Comparison of ENCODE assay signal across 20 cellular contexts in the genomic region with DNA sequence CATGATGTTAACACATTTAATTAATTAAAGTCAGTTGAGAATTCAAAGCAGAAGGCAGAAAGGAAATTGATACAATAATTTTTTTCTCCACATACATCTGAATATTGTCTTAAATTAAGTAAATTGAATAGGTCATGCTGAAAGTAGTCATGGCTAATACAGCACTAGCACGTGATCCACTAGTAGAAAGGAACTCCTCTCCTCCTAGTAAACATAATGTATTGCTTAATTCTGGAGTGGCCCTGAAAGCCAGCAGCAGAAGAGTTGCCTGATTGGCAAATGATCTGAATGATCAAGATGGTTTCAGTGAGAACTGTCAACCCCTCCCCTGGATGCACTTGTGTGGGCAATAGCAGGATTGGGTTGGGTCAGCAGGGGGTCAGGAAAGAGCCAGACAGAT.
A peak's percentile ranks its signal among the peaks of the same experiment; 100 is the strongest.
DNase-seq lines count a peak whose midpoint lies in the region; ATAC-seq and TF ChIP-seq lines count a peak whose summit lies in the region.
"Had no signal": no experiment of that assay in that cellular context is flagged by ENCODE, and none has a peak within 500 bp of the region (broad histone marks: within the 10 kb centered on the region; RNA-seq: fewer than 3 reads in every experiment).

No MANE protein-coding gene starts in this region.

- H3K27ac ChIP-seq in breast epithelium: no peak overlapping the region
- peak overlapping the region; percentile 42 for H3K27ac ChIP-seq in vagina
- H3K27ac ChIP-seq in thyroid gland: no peak overlapping the region
- H3K27ac ChIP-seq in body of pancreas: no peak overlapping the region
- H3K27ac ChIP-seq: BLaER1, KMS-11 had no signal

- H3K9me3 Mint-ChIP-seq in MCF 10A (ENCODE audit: unreplicated experiment): no peaks in the 10 kb centered on the region

- H3K27me3 Mint-ChIP-seq in MCF 10A (ENCODE audit: insufficient read depth, unreplicated experiment): no peaks in the 10 kb centered on the region

- H3K27me3 ChIP-seq in breast epithelium: no peaks in the 10 kb centered on the region
- no peaks in the 10 kb centered on the region for H3K27me3 ChIP-seq in vagina
- H3K27me3 ChIP-seq in thyroid gland: no peaks in the 10 kb centered on the region
- H3K27me3 ChIP-seq in body of pancreas: no peaks in the 10 kb centered on the region
- H3K27me3 ChIP-seq: BLaER1 had no signal

- H3K36me3 ChIP-seq in breast epithelium (no peaks in the 10 kb centered on the region), vagina (no peaks in the 10 kb centered on the region), thyroid gland (no peaks in the 10 kb centered on the region), body of pancreas (replicated peaks in 1 of 2; ENCODE audit: insufficient read depth in 1 of 2, low read depth in 2 of 2) (no peaks in the 10 kb centered on the region)
- H3K36me3 ChIP-seq: BLaER1 had no signal

- intact Hi-C loops in MCF 10A (cut with micrococcal nuclease) (no loop called here), breast epithelium (cut with DNase I; ENCODE audit: low total_unique reads) (no loop called here), vagina (cut with DNase I) (no loop called here), thyroid gland (cut with DNase I) (no loop called here), body of pancreas (cut with DNase I) (no loop called here)

- TF ChIP-seq CTCF in MCF 10A (IDR thresholded peaks at IDR 0.05; ENCODE audit: unreplicated experiment): no peak
- no peak for TF ChIP-seq CTCF in breast epithelium (IDR thresholded peaks at IDR 0.05)
- no peak for TF ChIP-seq CTCF in vagina (IDR thresholded peaks at IDR 0.05)
- TF ChIP-seq CTCF in thyroid gland (IDR thresholded peaks at IDR 0.05): no peak
- no peak for TF ChIP-seq CTCF in body of pancreas (IDR thresholded peaks at IDR 0.05)

- no peak overlapping the region for H3K27ac Mint-ChIP-seq in MCF 10A (ENCODE audit: low read depth, unreplicated experiment)
- H3K27ac Mint-ChIP-seq: CD8-positive, alpha-beta T cell had no signal

- H3K36me3 Mint-ChIP-seq in MCF 10A (ENCODE audit: insufficient read depth, unreplicated experiment): no peaks in the 10 kb centered on the region
- H3K36me3 Mint-ChIP-seq: CD8-positive, alpha-beta T cell had no signal

- no peak overlapping the region for H3K4me3 ChIP-seq in breast epithelium
- no peak overlapping the region for H3K4me3 ChIP-seq in vagina
- H3K4me3 ChIP-seq in thyroid gland (replicated peaks in 1 of 3): no peak overlapping the region
- no peak overlapping the region for H3K4me3 ChIP-seq in body of pancreas
- H3K4me3 ChIP-seq: BLaER1 had no signal

- CTCF ChIA-PET in MCF 10A (lab: Yijun Ruan, JAX): interaction anchor here (0.6 kb wide), 1 partner anchor 169 kb away, joined by 4 read pairs; no protein-coding TSS in a partner anchor

- WGBS in thyroid gland, 2 donors: 64 to 78% methylated on average over 1 of the region's 1 CpG
- WGBS in body of pancreas, 2 donors: 43 to 64% methylated on average over 1 of the region's 1 CpG

- POLR2A ChIA-PET in MCF 10A (lab: Yijun Ruan, JAX): no interaction called here

- H3K4me3 Mint-ChIP-seq in MCF 10A (ENCODE audit: unreplicated experiment): no peak overlapping the region
- H3K4me3 Mint-ChIP-seq: CD8-positive, alpha-beta T cell had no signal

- no peak for ATAC-seq in body of pancreas
- ATAC-seq: CD8-positive, alpha-beta T cell; HepG2; PC-3 had no signal

- no peak for TF ChIP-seq POLR2A in breast epithelium (IDR thresholded peaks at IDR 0.05)
- TF ChIP-seq POLR2A in vagina (IDR thresholded peaks at IDR 0.05): no peak
- TF ChIP-seq POLR2A in thyroid gland (IDR thresholded peaks at IDR 0.05): no peak
- TF ChIP-seq POLR2A in body of pancreas (IDR thresholded peaks at IDR 0.05): no peak

- BruUV-seq in MCF 10A (replicated peaks; lab: Mats Ljungman, UMichigan): no TSS peak

- H3K4me1 Mint-ChIP-seq in MCF 10A (ENCODE audit: insufficient read depth, unreplicated experiment): peaks cover 4% of the 10 kb centered on the region

- no peaks in the 10 kb centered on the region for H3K4me1 ChIP-seq in breast epithelium
- H3K4me1 ChIP-seq in vagina: no peaks in the 10 kb centered on the region
- no peaks in the 10 kb centered on the region for H3K4me1 ChIP-seq in thyroid gland
- no peaks in the 10 kb centered on the region for H3K4me1 ChIP-seq in body of pancreas
- H3K4me1 ChIP-seq: BLaER1 had no signal

- DNase-seq in MCF 10A (ENCODE audit: unreplicated experiment): peak; percentile 8
- no peak for DNase-seq in breast epithelium (ENCODE audit: low spot score in 2 of 2)
- DNase-seq in HuH-7 (ENCODE audit: low spot score): peak; percentile 12
- DNase-seq in fibroblast of gingiva (ENCODE audit: low read depth): peak; percentile 35
- DNase-seq in vagina (ENCODE audit: extremely low spot score in 2 of 2): no peak
- no peak for DNase-seq in NCI-H510A treated with DMSO at 0.1 percent for 48 hours (lab: John Stamatoyannopoulos, UW)
- no peak for DNase-seq in thyroid gland
- no peak for DNase-seq in body of pancreas
- DNase-seq: 8988T; CD8-positive, alpha-beta T cell; NCI-H1417 treated with DMSO at 0.1 percent for 48 hours; NCI-H187 treated with DMSO at 0.1 percent for 48 hours; NCI-H2227 treated with DMSO at 0.1 percent for 48 hours; NCI-H524 treated with DMSO at 0.1 percent for 48 hours; PC-3; RPMI8226; SIG-M5 had no signal

- H3K9me3 ChIP-seq in breast epithelium (no peaks in the 10 kb centered on the region), vagina (no peaks in the 10 kb centered on the region), thyroid gland (no peaks in the 10 kb centered on the region), body of pancreas (no peaks in the 10 kb centered on the region)
- H3K9me3 ChIP-seq: BLaER1 had no signal

Comparison
In these comparisons a context has a peak if more than half of its experiments do, and no peak if none do; other contexts are left out.
1. DNase-seq: peak in MCF 10A (single experiment), HuH-7 (single experiment) and fibroblast of gingiva (single experiment); none in breast epithelium (0 of 2), vagina (0 of 2), NCI-H510A treated with DMSO at 0.1 percent for 48 hours (single experiment), thyroid gland (0 of 2) and body of pancreas (0 of 4).